ENCODE assay signal across 8 cellular contexts in genomic region chr17:82230627-82231311, GRCh38. TPM values are rescaled to one million over a fixed set of nuclear protein-coding genes. Genes with fewer than 3 reads are reported as not detected.
DNase-seq lines count a peak whose midpoint lies in the region; ATAC-seq and TF ChIP-seq lines count a peak whose summit lies in the region.

No MANE protein-coding gene starts in this region.

- H3K4me3 Mint-ChIP-seq in CD4-positive, CD25-positive, alpha-beta regulatory T cell: no peak overlapping the region

- TF ChIP-seq CTCF in testis (IDR thresholded peaks at IDR 0.05): peak; percentile 58 to 79 (median 69)

- H3K36me3 ChIP-seq in CD4-positive, CD25-positive, alpha-beta regulatory T cell (ENCODE audit: control insufficient read depth, insufficient read depth, low read length): no peaks in the 10 kb centered on the region
- H3K36me3 ChIP-seq in MG63 (peaks cover 60% of the 10 kb centered on the region), esophagus (ENCODE audit: control insufficient read depth in 2 of 2, insufficient read depth in 2 of 2, low read length in 1 of 2) (no peaks in the 10 kb centered on the region), testis (ENCODE audit: low read depth, missing control alignments) (no peaks in the 10 kb centered on the region)

- no peak for TF ChIP-seq POLR2A in testis (IDR thresholded peaks at IDR 0.05)

- H3K27me3 ChIP-seq in CD4-positive, CD25-positive, alpha-beta regulatory T cell (ENCODE audit: control insufficient read depth, insufficient read depth, low read length): no peaks in the 10 kb centered on the region
- H3K27me3 ChIP-seq in MG63: no peaks in the 10 kb centered on the region
- H3K27me3 ChIP-seq in esophagus (ENCODE audit: control insufficient read depth in 1 of 2, insufficient read depth in 2 of 2, low read length in 2 of 2): no peaks in the 10 kb centered on the region
- H3K27me3 ChIP-seq in mononuclear cell (ENCODE audit: insufficient read depth, low read length): no peaks in the 10 kb centered on the region
- no peaks in the 10 kb centered on the region for H3K27me3 ChIP-seq in testis

- H3K4me3 ChIP-seq in CD4-positive, CD25-positive, alpha-beta regulatory T cell (ENCODE audit: low read depth, low read length): no peak overlapping the region
- peak overlapping the region; percentile 90 for H3K4me3 ChIP-seq in MG63
- H3K4me3 ChIP-seq in esophagus (ENCODE audit: low read depth in 1 of 2, low read length in 2 of 2): peak overlapping the region; percentile 46 to 53
- peak overlapping the region; percentile 68 for H3K4me3 ChIP-seq in mononuclear cell (ENCODE audit: low read length)
- peak overlapping the region; percentile 53 to 77 for H3K4me3 ChIP-seq in testis

- peak; percentile 13 to 35 for ATAC-seq in CD4-positive, CD25-positive, alpha-beta regulatory T cell (ENCODE audit: low read depth in 2 of 2)
- ATAC-seq in GM21381 (IDR thresholded peaks at IDR 0.05; ENCODE audit: unreplicated experiment) (peak; percentile 45), HG03095 (IDR thresholded peaks at IDR 0.05; ENCODE audit: unreplicated experiment) (no peak)

- WGBS in esophagus, 2 donors: 4 to 6% methylated on average over 53 to 75 of the region's 75 CpGs
- WGBS in testis, 2 donors: 7% methylated on average over 68 of the region's 75 CpGs; no CpG with 5 or more reads in 1 of the 2 donors

- H3K27ac Mint-ChIP-seq in CD4-positive, CD25-positive, alpha-beta regulatory T cell: no peak overlapping the region

- no peaks in the 10 kb centered on the region for H3K9me3 Mint-ChIP-seq in CD4-positive, CD25-positive, alpha-beta regulatory T cell

- H3K36me3 Mint-ChIP-seq in CD4-positive, CD25-positive, alpha-beta regulatory T cell: no peaks in the 10 kb centered on the region

- peak overlapping the region; percentile 60 for H3K27ac ChIP-seq in CD4-positive, CD25-positive, alpha-beta regulatory T cell (ENCODE audit: insufficient read depth, low read length, poor library complexity, severe bottlenecking)
- H3K27ac ChIP-seq in esophagus (ENCODE audit: low read depth in 2 of 2, low read length in 1 of 2) (peak overlapping the region; percentile 79 to 80), testis (peak overlapping the region; percentile 90 to 94)

- DNase-seq in CD4-positive, CD25-positive, alpha-beta regulatory T cell: peak in 2 of 3 donors; percentile 57 to 59
- DNase-seq in MG63: peak; percentile 94
- peak; percentile 73 for DNase-seq in activated T-cell treated with anti-CD3 and anti-CD28 coated beads for 48 hours (ENCODE audit: low read depth)
- peak; percentile 92 for DNase-seq in testis

- no peaks in the 10 kb centered on the region for H3K27me3 Mint-ChIP-seq in CD4-positive, CD25-positive, alpha-beta regulatory T cell

- intact Hi-C loops in testis (cut with DNase I; ENCODE audit: low total_unique reads): no loop called here

- peaks cover 0 to 19% (median 9%) of the 10 kb centered on the region in 4 donors for H3K4me1 Mint-ChIP-seq in CD4-positive, CD25-positive, alpha-beta regulatory T cell

- H3K4me1 ChIP-seq in CD4-positive, CD25-positive, alpha-beta regulatory T cell (ENCODE audit: control insufficient read depth, insufficient read depth, low read length, poor library complexity, severe bottlenecking): peaks cover 46% of the 10 kb centered on the region
- H3K4me1 ChIP-seq in esophagus (ENCODE audit: control insufficient read depth in 2 of 2, insufficient read depth in 2 of 2, low read length in 1 of 2): peaks cover 9 to 26% of the 10 kb centered on the region in 2 donors
- H3K4me1 ChIP-seq in mononuclear cell (ENCODE audit: insufficient read depth, low read length): peaks cover 87% of the 10 kb centered on the region
- peaks cover 57% of the 10 kb centered on the region for H3K4me1 ChIP-seq in testis

- no peaks in the 10 kb centered on the region for H3K9me3 ChIP-seq in CD4-positive, CD25-positive, alpha-beta regulatory T cell (ENCODE audit: control insufficient read depth in 2 of 2, low read length in 2 of 2)
- H3K9me3 ChIP-seq in MG63 (no peaks in the 10 kb centered on the region), esophagus (ENCODE audit: control insufficient read depth in 2 of 2, insufficient read depth in 1 of 2, low read depth in 1 of 2, low read length in 1 of 2) (no peaks in the 10 kb centered on the region), mononuclear cell (ENCODE audit: low read depth, low read length) (no peaks in the 10 kb centered on the region), testis (no peaks in the 10 kb centered on the region)

RNA-seq across cellular contexts. Expression of gene SLC16A3, which starts 1.9 kb away (rescaled TPM):
- 52.5 TPM for total RNA-seq in CD4-positive, CD25-positive, alpha-beta regulatory T cell
- polyA plus RNA-seq in CD4-positive, CD25-positive, alpha-beta regulatory T cell: 1 to 10 TPM; 1.5 to 3.3 (median 2.2) TPM
- total RNA-seq in MG63 (2014; rRNA removed; shearing (Covaris generic); ENCODE audit: low replicate concordance): 529 and 652 TPM in 2 replicates
- polyA plus RNA-seq in esophagus (10 to 100 TPM; 17.5 to 41.0 TPM), testis (ENCODE audit: insufficient read depth, low read depth, low replicate concordance) (70.6 TPM)
- total RNA-seq in mononuclear cell (105 TPM), testis (10 to 100 TPM; 67.7 to 71.4 TPM)

RNA-seq across cellular contexts. Expression of gene CCDC57, which starts 18.1 kb away (rescaled TPM):
- total RNA-seq in CD4-positive, CD25-positive, alpha-beta regulatory T cell: 76.6 TPM
- 10 to 100 TPM; 27.7 to 38.9 (median 33.7) TPM for polyA plus RNA-seq in CD4-positive, CD25-positive, alpha-beta regulatory T cell
- total RNA-seq in MG63 (2014; rRNA removed; shearing (Covaris generic); ENCODE audit: low replicate concordance): 6.9 and 8.2 TPM in 2 replicates
- polyA plus RNA-seq in esophagus: 10 to 100 TPM; 16.3 to 33.7 TPM
- 36.6 TPM for total RNA-seq in mononuclear cell
- total RNA-seq in testis: 100 to 1,000 TPM in 1 of 2 donors, 10 to 100 TPM in 1; 71.8 to 111 TPM
- 61.3 TPM for polyA plus RNA-seq in testis (ENCODE audit: insufficient read depth, low read depth, low replicate concordance)

RNA-seq across cellular contexts. Expression of gene CSNK1D, which starts 42.7 kb away (rescaled TPM):
- total RNA-seq in CD4-positive, CD25-positive, alpha-beta regulatory T cell: 333 TPM
- 10 to 100 TPM; 41.2 to 50.3 (median 48.6) TPM for polyA plus RNA-seq in CD4-positive, CD25-positive, alpha-beta regulatory T cell
- 60.2 and 104 TPM in 2 replicates for total RNA-seq in MG63 (2014; rRNA removed; shearing (Covaris generic); ENCODE audit: low replicate concordance)
- polyA plus RNA-seq in esophagus (10 to 100 TPM; 63.7 to 79.6 TPM), testis (ENCODE audit: insufficient read depth, low read depth, low replicate concordance) (178 TPM)
- total RNA-seq in mononuclear cell (89.3 TPM), testis (100 to 1,000 TPM; 137 to 179 TPM)
